Comparison of ENCODE assay signal across 30 cellular contexts in the genomic region with DNA sequence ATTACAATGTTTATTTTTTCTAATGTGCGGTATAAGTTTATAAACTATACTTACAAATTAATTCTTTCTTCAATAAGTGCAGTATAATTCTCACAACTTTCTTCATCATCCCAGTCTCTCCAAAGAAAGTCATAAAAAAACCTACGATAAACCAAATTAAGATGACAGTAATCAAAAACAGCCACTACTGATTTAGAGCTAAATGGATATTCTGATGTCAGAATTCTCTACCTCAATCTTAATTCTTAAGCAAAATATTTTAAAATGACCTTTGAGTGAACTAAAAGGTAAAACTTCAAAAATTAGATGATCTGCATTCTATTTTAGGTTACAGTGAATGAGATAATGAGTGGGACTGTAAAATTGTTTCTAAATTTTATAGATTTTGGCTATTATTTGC. TPM values are rescaled to one million over a fixed set of nuclear protein-coding genes. Genes with fewer than 3 reads are reported as not detected.
"Had no signal": no experiment of that assay in that cellular context is flagged by ENCODE, and none has a peak within 500 bp of the region (broad histone marks: within the 10 kb centered on the region; RNA-seq: fewer than 3 reads in every experiment).

No MANE protein-coding gene starts in this region.

- H3K36me3 ChIP-seq: stomach, suprapubic skin, thoracic aorta, thyroid gland, tibial artery, tibial nerve, transverse colon, upper lobe of left lung, upper lobe of right lung, vagina had no signal

- H3K4me1 ChIP-seq: suprapubic skin, testis, thyroid gland, tibial artery, tibial nerve, transverse colon, upper lobe of right lung, uterus, vagina had no signal

- H3K27ac ChIP-seq: stomach, suprapubic skin, testis, thoracic aorta, thyroid gland, tibial artery, tibial nerve, transverse colon, upper lobe of left lung, upper lobe of right lung, uterus, vagina had no signal

- DNase-seq: stimulated activated CD4-positive, alpha-beta T cell treated with anti-CD3 and anti-CD28 coated beads, Interleukin-2, amount 100 ng/mL, for 48 hours; stimulated activated CD4-positive, alpha-beta T cell treated with anti-CD3 and anti-CD28 coated beads, Interleukin-4, amount 100 ng/mL, for 1 hour; stimulated activated CD4-positive, alpha-beta T cell treated with anti-CD3 and anti-CD28 coated beads, Interleukin-4, amount 100 ng/mL, for 24 hours; stimulated activated CD4-positive, alpha-beta T cell treated with anti-CD3 and anti-CD28 coated beads, Interleukin-4, amount 100 ng/mL, for 4 hours; stimulated activated CD8-positive, alpha-beta memory T cell treated with anti-CD3 and anti-CD28 coated beads, Interleukin-4, amount 100 ng/mL, for 48 hours; stimulated activated naive B cell treated with anti-CD40 and anti-IgM and Interleukin-4, amounts not matched to agents 10 μg/mL and 1 μg/mL and 100 μg/mL, for 72 hours; stimulated activated naive CD4-positive, alpha-beta T cell; stimulated activated naive CD4-positive, alpha-beta T cell treated with Interleukin-2 at 50 U/mL for 16 hours; stimulated activated naive CD8-positive, alpha-beta T cell treated with anti-CD3 and anti-CD28 coated beads, Interleukin-15, amount 100 ng/mL, for 72 hours; stimulated activated naive CD8-positive, alpha-beta T cell treated with anti-CD3 and anti-CD28 coated beads, Interleukin-15, Interleukin-2, amounts not matched to agents 100 U/mL and 50 U/mL, for 24 hours; stomach; substantia nigra; testis; thyroid gland; tibial artery; transverse colon; trophoblast cell; upper lobe of left lung; upper lobe of right lung; uterus had no signal

- H3K27me3 ChIP-seq: testis, uterus, vagina had no signal

- FAIRE-seq: urothelium cell line had no signal

- H3K9me3 ChIP-seq: suprapubic skin, testis, thyroid gland, upper lobe of left lung, upper lobe of right lung, uterus, vagina had no signal

- ATAC-seq: stimulated activated effector memory CD8-positive, alpha-beta T cell treated with anti-CD3 and anti-CD28 coated beads, Interleukin-12 subunit alpha, Interleukin-12 subunit beta, amount 100 ng/mL, for 72 hours; stimulated activated memory B cell treated with anti-CD40 and anti-IgM and Interleukin-4, amounts not matched to agents 10 μg/mL and 1 μg/mL and 100 μg/mL, for 72 hours; stimulated activated naive B cell treated with anti-CD40 and anti-IgM and Interleukin-4, amounts not matched to agents 10 μg/mL and 1 μg/mL and 100 μg/mL, for 72 hours; stimulated activated naive CD8-positive, alpha-beta T cell treated with anti-CD3 and anti-CD28 coated beads, Interleukin-15, amount 100 ng/mL, for 72 hours; stimulated activated naive CD8-positive, alpha-beta T cell treated with anti-CD3 and anti-CD28 coated beads, Interleukin-15, Interleukin-2, amounts not matched to agents 100 U/mL and 50 U/mL, for 24 hours; upper lobe of right lung had no signal

- H3K4me3 ChIP-seq: stomach, suprapubic skin, testis, thoracic aorta, thyroid gland, tibial artery, tibial nerve, transverse colon, upper lobe of left lung, upper lobe of right lung, uterus, vagina had no signal

RNA-seq across cellular contexts. Expression of a gene that starts 13.6 kb away (rescaled TPM):
- total RNA-seq: stomach, suprapubic skin, thoracic aorta, transverse colon, upper lobe of left lung, upper lobe of right lung, ureter, vagina had no signal
- polyA plus RNA-seq: stomach, thymus, urinary bladder had no signal
